Comparison of ENCODE assay signal across 8 cellular contexts in the genomic region with DNA sequence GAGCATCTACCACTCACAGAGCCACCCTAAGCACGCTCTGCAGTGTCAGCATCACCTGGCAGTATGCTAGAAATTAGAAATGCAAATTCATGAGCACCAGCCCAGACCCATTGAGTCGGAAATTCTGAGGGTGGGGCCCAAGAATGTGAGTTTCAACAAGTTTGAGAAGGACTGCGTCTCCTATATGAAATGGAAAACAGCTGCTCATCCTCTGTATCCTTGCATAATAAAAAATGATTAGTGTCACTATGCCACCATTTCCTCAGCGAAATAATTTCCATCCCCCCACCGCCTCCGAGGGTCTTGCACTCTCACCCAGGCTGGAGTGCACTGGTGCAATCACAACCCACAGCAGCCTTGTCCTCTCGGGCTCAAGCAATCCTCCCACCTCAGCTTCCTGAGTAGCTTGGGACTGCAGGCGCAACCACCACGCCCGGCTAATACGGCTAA. TPM values are rescaled to one million over a fixed set of nuclear protein-coding genes. Genes with fewer than 3 reads are reported as not detected.
DNase-seq lines count a peak whose midpoint lies in the region; ATAC-seq and TF ChIP-seq lines count a peak whose summit lies in the region.

No MANE protein-coding gene starts in this region.

- H3K27ac Mint-ChIP-seq in memory B cell = peak overlapping the region; percentile 98
- H3K27ac Mint-ChIP-seq in type B pancreatic cell = peak overlapping the region; percentile 79

- peak; percentile 16 for ATAC-seq in GM18511 (IDR thresholded peaks at IDR 0.05; ENCODE audit: unreplicated experiment)
- peak; percentile 20 for ATAC-seq in HG02981 (IDR thresholded peaks at IDR 0.05; ENCODE audit: unreplicated experiment)
- peak; percentile 40 for ATAC-seq in memory B cell (ENCODE audit: low read depth)
- ATAC-seq in HG03280 (IDR thresholded peaks at IDR 0.05; ENCODE audit: unreplicated experiment) = no peak

- H3K9me3 Mint-ChIP-seq in memory B cell = no peaks in the 10 kb centered on the region
- peaks cover under 1% of the 10 kb centered on the region for H3K9me3 Mint-ChIP-seq in type B pancreatic cell

- TF ChIP-seq CTCF in type B pancreatic cell (conservative IDR thresholded peaks at IDR 0.05) = no peak

- peaks cover 20% of the 10 kb centered on the region for H3K4me1 Mint-ChIP-seq in memory B cell
- peaks cover 13% of the 10 kb centered on the region for H3K4me1 Mint-ChIP-seq in type B pancreatic cell (ENCODE audit: unreplicated experiment)

- peaks cover 2% of the 10 kb centered on the region for H3K36me3 Mint-ChIP-seq in memory B cell
- H3K36me3 Mint-ChIP-seq in type B pancreatic cell = no peaks in the 10 kb centered on the region

- peaks cover 9% of the 10 kb centered on the region for H3K27me3 Mint-ChIP-seq in memory B cell
- peaks cover 18% of the 10 kb centered on the region for H3K27me3 Mint-ChIP-seq in type B pancreatic cell

- DNase-seq in activated T-cell treated with anti-CD3 and anti-CD28 coated beads for 4 hours = peak; percentile 11
- DNase-seq in memory B cell (ENCODE audit: low spot score in 2 of 2) = peak; percentile 45 to 46
- no peak for DNase-seq in type B pancreatic cell (ENCODE audit: extremely low spot score, unreplicated experiment)
- no peak for DNase-seq in OCI-M2 (lab: John Stamatoyannopoulos, UW; ENCODE audit: unreplicated experiment)
- no peak for DNase-seq in GDM1 (lab: John Stamatoyannopoulos, UW)

- H3K4me3 Mint-ChIP-seq in memory B cell = peak overlapping the region; percentile 97
- peak overlapping the region; percentile 96 for H3K4me3 Mint-ChIP-seq in type B pancreatic cell

RNA-seq across cellular contexts. Expression of a gene that starts 1.3 kb away (rescaled TPM):
- total RNA-seq in type B pancreatic cell (ENCODE audit: low replicate concordance) = 20.2 and 24.7 TPM in 2 replicates

Comparison
In these comparisons a context has a peak if more than half of its experiments do, and no peak if none do; other contexts are left out.
1. DNase-seq: peak in activated T-cell treated with anti-CD3 and anti-CD28 coated beads for 4 hours (single experiment) and memory B cell (2 of 2); none in type B pancreatic cell (single experiment), OCI-M2 (single experiment) and GDM1 (single experiment).